ENCODE assay signal across 13 cellular contexts in the genomic region with DNA sequence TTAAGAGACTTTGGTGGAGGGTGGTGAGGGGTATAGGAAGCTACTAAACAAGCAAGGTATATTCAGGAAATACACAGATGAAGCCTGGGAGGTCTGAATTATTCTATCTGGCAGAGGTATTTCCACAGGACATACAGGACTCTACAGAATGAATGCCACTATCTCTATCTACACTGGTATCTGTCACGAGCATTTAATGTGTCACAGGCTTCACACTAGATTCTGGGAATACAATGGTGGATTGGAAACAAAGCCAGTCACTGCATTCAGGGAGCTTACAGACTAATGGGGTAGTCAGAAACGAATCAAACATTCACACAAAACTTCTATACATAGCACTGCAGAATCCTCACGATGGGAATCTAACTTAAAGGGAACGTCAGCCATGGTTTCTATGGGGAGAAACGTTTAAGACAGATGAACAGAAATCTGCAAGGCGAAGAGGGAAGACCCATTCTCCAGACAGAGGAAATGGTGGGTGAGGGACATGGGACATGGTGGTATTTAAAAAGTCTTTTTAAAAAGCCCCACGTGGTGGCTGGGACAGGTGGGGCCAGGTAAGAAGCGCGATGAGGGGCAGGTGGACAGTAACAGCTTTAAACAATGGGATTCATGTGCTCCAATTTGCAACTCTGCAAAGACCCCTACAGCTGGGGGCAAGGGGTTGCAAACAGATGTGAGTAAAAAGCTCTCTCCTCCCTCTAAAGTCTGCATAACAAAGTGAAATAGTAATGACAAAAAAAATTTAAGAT.
A peak's percentile ranks its signal among the peaks of the same experiment; 100 is the strongest.
DNase-seq lines count a peak whose midpoint lies in the region; TF ChIP-seq lines count a peak whose summit lies in the region.
"Had no signal": no experiment of that assay in that cellular context is flagged by ENCODE, and none has a peak within 500 bp of the region (broad histone marks: within the 10 kb centered on the region; RNA-seq: fewer than 3 reads in every experiment).

No MANE protein-coding gene starts in this region.

- H3K27ac ChIP-seq in VCaP = peak overlapping the region; percentile 86; the same call in 1 of the 2 replicates
- H3K27ac ChIP-seq in subcutaneous abdominal adipose tissue (ENCODE audit: low read depth, low read length) = peak overlapping the region; percentile 91

- H3K9ac ChIP-seq in subcutaneous abdominal adipose tissue (ENCODE audit: low read length in 5 of 5) = peak overlapping the region in 1 of 5 donors; percentile 9

- no peaks in the 10 kb centered on the region for H3K27me3 ChIP-seq in subcutaneous abdominal adipose tissue (ENCODE audit: control insufficient read depth in 5 of 5, insufficient read depth in 4 of 5, low read length in 5 of 5)

- H3K4me3 ChIP-seq in subcutaneous abdominal adipose tissue (ENCODE audit: low read depth in 1 of 5, low read length in 5 of 5) = no peak overlapping the region

- H3K9me3 ChIP-seq in subcutaneous abdominal adipose tissue (ENCODE audit: control insufficient read depth in 5 of 5, low read length in 5 of 5) = peaks cover 0 to 3% (median 0%) of the 10 kb centered on the region in 5 donors

- no peak for TF ChIP-seq CTCF in VCaP (conservative IDR thresholded peaks at IDR 0.05)

- no peak overlapping the region for H3K27ac Mint-ChIP-seq in T-helper 1 cell treated with Interleukin-12 subunit alpha and Interleukin-12 subunit beta and Interleukin-4 antibody, amounts not matched to agents 30 μg/mL and 1 μg/mL, for 36 hours
- H3K27ac Mint-ChIP-seq: stimulated activated naive CD8-positive, alpha-beta T cell treated with anti-CD3 and anti-CD28 coated beads, Interleukin-15, amount 100 ng/mL, for 72 hours had no signal

- peaks cover 85% of the 10 kb centered on the region for H3K4me1 Mint-ChIP-seq in T-helper 1 cell treated with Interleukin-12 subunit alpha and Interleukin-12 subunit beta and Interleukin-4 antibody, amounts not matched to agents 30 μg/mL and 1 μg/mL, for 36 hours (ENCODE audit: low read depth)

- DNase-seq in T-helper 1 cell (no peak), islet precursor cell (peak; percentile 9), NCI-H748 (lab: John Stamatoyannopoulos, UW; ENCODE audit: unreplicated experiment) (no peak), GDM1 (lab: John Stamatoyannopoulos, UW) (no peak)
- no peak for DNase-seq in NK-92 treated with Interleukin-12 subunit alpha and Interleukin-12 subunit beta, amount 100 ng/mL, for 24 hours (lab: John Stamatoyannopoulos, UW)
- DNase-seq: activated T-cell treated with anti-CD3 and anti-CD28 coated beads, Interleukin-2, amount 50 U/mL, for 48 hours; DMS79 treated with DMSO at 0.1 percent for 48 hours; NCI-H226; occipital lobe; stimulated activated naive CD8-positive, alpha-beta T cell treated with anti-CD3 and anti-CD28 coated beads, Interleukin-15, amount 100 ng/mL, for 72 hours had no signal

- H3K4me3 Mint-ChIP-seq in T-helper 1 cell treated with Interleukin-12 subunit alpha and Interleukin-12 subunit beta and Interleukin-4 antibody, amounts not matched to agents 30 μg/mL and 1 μg/mL, for 36 hours = peak overlapping the region; percentile 41

- H3K27me3 Mint-ChIP-seq in T-helper 1 cell treated with Interleukin-12 subunit alpha and Interleukin-12 subunit beta and Interleukin-4 antibody, amounts not matched to agents 30 μg/mL and 1 μg/mL, for 36 hours (ENCODE audit: low read depth) = no peaks in the 10 kb centered on the region

- no peaks in the 10 kb centered on the region for H3K36me3 ChIP-seq in subcutaneous abdominal adipose tissue (ENCODE audit: control insufficient read depth in 5 of 5, insufficient read depth in 5 of 5, low read length in 5 of 5)

- H3K9me3 Mint-ChIP-seq in T-helper 1 cell treated with Interleukin-12 subunit alpha and Interleukin-12 subunit beta and Interleukin-4 antibody, amounts not matched to agents 30 μg/mL and 1 μg/mL, for 36 hours = peaks cover 10% of the 10 kb centered on the region

- H3K36me3 Mint-ChIP-seq in T-helper 1 cell treated with Interleukin-12 subunit alpha and Interleukin-12 subunit beta and Interleukin-4 antibody, amounts not matched to agents 30 μg/mL and 1 μg/mL, for 36 hours (ENCODE audit: low read depth) = peaks cover 31% of the 10 kb centered on the region

- H3K4me1 ChIP-seq in subcutaneous abdominal adipose tissue (ENCODE audit: control insufficient read depth in 5 of 5, insufficient read depth in 5 of 5, low read length in 5 of 5) = peaks cover 13 to 55% (median 52%) of the 10 kb centered on the region in 5 donors
